Comparison of ENCODE assay signal across 9 cellular contexts in the genomic region with DNA sequence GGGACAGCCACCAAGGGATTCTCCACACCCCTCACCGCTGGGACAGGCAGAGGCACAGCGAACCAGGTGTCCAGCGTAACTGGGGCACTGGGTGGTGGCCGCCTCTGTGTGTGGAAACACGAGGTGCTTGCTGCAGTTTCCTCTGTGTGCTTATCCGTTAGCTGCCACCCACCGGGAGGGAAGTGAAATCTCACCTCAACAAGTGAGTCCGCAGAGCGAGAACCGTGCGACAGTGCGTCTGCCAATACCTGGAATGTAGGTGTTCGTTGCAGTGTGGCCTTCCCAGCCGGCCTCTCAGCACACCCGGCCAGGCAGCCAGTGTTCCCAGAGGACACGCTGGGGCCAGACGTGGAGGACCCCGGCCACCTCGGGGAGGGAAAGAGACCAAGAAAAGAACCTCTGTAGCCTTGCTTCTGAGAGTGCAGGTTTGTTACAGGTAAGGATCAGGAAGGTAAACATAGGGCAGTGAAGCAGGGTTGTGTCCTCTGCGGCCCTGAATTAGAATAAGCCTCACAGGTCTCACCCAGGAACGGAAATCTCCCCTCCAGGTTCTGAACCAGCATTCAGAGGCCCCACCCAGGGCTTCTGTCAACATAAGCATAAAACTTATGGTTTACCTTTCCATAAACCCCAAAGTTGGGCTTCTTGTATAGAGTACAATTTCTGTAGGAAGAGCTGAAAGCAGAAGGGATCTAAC. TPM values are rescaled to one million over a fixed set of nuclear protein-coding genes. Genes with fewer than 3 reads are reported as not detected.
DNase-seq lines count a peak whose midpoint lies in the region; ATAC-seq and TF ChIP-seq lines count a peak whose summit lies in the region.
"Had no signal": no experiment of that assay in that cellular context is flagged by ENCODE, and none has a peak within 500 bp of the region (broad histone marks: within the 10 kb centered on the region; RNA-seq: fewer than 3 reads in every experiment).

No MANE protein-coding gene starts in this region.

- WGBS in liver, result 30% methylated on average over 21 of the region's 21 CpGs

- TF ChIP-seq RAD21 in liver (IDR thresholded peaks at IDR 0.05), result peak in 1 of 2 donors; percentile 45

- peak overlapping the region in 2 of 3 donors; percentile 4 to 66 for H3K4me3 ChIP-seq in liver (ENCODE audit: low read depth in 1 of 3, low read length in 3 of 3)

- no peaks in the 10 kb centered on the region for H3K27me3 ChIP-seq in liver (ENCODE audit: control insufficient read depth in 4 of 4, insufficient read depth in 4 of 4, low read length in 3 of 4)

- peak overlapping the region; percentile 29 to 85 for H3K27ac Mint-ChIP-seq in stimulated activated naive CD8-positive, alpha-beta T cell treated with anti-CD3 and anti-CD28 coated beads, Interleukin-15, amount 100 ng/mL, for 72 hours

- no peaks in the 10 kb centered on the region for H3K9me3 Mint-ChIP-seq in stimulated activated naive CD8-positive, alpha-beta T cell treated with anti-CD3 and anti-CD28 coated beads, Interleukin-15, amount 100 ng/mL, for 72 hours

- DNase-seq in activated CD8-positive, alpha-beta memory T cell treated with anti-CD3 and anti-CD28 coated beads for 24 hours, result peak; percentile 63
- peak; percentile 26 to 28 for DNase-seq in stimulated activated naive CD8-positive, alpha-beta T cell treated with anti-CD3 and anti-CD28 coated beads, Interleukin-15, amount 100 ng/mL, for 72 hours
- DNase-seq in RKO (ENCODE audit: low spot score) (no peak), NCI-H2107 (lab: John Stamatoyannopoulos, UW) (no peak)

- H3K36me3 ChIP-seq in liver (ENCODE audit: control insufficient read depth in 4 of 4, insufficient read depth in 3 of 4, low read depth in 1 of 4, low read length in 3 of 4), result no peaks in the 10 kb centered on the region

- H3K9ac ChIP-seq in liver (ENCODE audit: low read depth in 1 of 2, low read length in 2 of 2), result no peak overlapping the region

- ATAC-seq in HG02973 (IDR thresholded peaks at IDR 0.05; ENCODE audit: unreplicated experiment) (peak; percentile 65), GM18519 (IDR thresholded peaks at IDR 0.05; ENCODE audit: low FRiP score, unreplicated experiment) (no peak), HG03432 (IDR thresholded peaks at IDR 0.05; ENCODE audit: unreplicated experiment) (no peak)
- peak; percentile 71 for ATAC-seq in stimulated activated naive CD8-positive, alpha-beta T cell treated with anti-CD3 and anti-CD28 coated beads, Interleukin-15, amount 100 ng/mL, for 72 hours

- no peaks in the 10 kb centered on the region for H3K9me3 ChIP-seq in liver (ENCODE audit: control insufficient read depth in 4 of 4, low read length in 3 of 4)

- H3K4me1 ChIP-seq in liver (ENCODE audit: control insufficient read depth in 4 of 4, insufficient read depth in 4 of 4, low read length in 3 of 4), result peaks cover 0 to 19% (median 8%) of the 10 kb centered on the region in 4 donors

- H3K27ac ChIP-seq in liver (ENCODE audit: low read depth in 1 of 2, low read length in 2 of 2), result no peak overlapping the region
- H3K27ac ChIP-seq: epithelial cell of prostate had no signal

- peak; percentile 5 for TF ChIP-seq CTCF in liver (IDR thresholded peaks at IDR 0.05; ENCODE audit: low read depth, low read length, missing input control)

- peaks cover 28% of the 10 kb centered on the region for H3K4me1 Mint-ChIP-seq in stimulated activated naive CD8-positive, alpha-beta T cell treated with anti-CD3 and anti-CD28 coated beads, Interleukin-15, amount 100 ng/mL, for 72 hours

- H3K27me3 Mint-ChIP-seq in stimulated activated naive CD8-positive, alpha-beta T cell treated with anti-CD3 and anti-CD28 coated beads, Interleukin-15, amount 100 ng/mL, for 72 hours, result peaks cover 8% of the 10 kb centered on the region

- H3K4me3 Mint-ChIP-seq in stimulated activated naive CD8-positive, alpha-beta T cell treated with anti-CD3 and anti-CD28 coated beads, Interleukin-15, amount 100 ng/mL, for 72 hours, result peak overlapping the region; percentile 84

TF ChIP-seq in liver, 16 proteins besides CTCF, POLR2A, EP300 and RAD21:
- TF ChIP-seq, protein P1, sequence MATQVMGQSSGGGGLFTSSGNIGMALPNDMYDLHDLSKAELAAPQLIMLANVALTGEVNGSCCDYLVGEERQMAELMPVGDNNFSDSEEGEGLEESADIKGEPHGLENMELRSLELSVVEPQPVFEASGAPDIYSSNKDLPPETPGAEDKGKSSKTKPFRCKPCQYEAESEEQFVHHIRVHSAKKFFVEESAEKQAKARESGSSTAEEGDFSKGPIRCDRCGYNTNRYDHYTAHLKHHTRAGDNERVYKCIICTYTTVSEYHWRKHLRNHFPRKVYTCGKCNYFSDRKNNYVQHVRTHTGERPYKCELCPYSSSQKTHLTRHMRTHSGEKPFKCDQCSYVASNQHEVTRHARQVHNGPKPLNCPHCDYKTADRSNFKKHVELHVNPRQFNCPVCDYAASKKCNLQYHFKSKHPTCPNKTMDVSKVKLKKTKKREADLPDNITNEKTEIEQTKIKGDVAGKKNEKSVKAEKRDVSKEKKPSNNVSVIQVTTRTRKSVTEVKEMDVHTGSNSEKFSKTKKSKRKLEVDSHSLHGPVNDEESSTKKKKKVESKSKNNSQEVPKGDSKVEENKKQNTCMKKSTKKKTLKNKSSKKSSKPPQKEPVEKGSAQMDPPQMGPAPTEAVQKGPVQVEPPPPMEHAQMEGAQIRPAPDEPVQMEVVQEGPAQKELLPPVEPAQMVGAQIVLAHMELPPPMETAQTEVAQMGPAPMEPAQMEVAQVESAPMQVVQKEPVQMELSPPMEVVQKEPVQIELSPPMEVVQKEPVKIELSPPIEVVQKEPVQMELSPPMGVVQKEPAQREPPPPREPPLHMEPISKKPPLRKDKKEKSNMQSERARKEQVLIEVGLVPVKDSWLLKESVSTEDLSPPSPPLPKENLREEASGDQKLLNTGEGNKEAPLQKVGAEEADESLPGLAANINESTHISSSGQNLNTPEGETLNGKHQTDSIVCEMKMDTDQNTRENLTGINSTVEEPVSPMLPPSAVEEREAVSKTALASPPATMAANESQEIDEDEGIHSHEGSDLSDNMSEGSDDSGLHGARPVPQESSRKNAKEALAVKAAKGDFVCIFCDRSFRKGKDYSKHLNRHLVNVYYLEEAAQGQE (IDR thresholded peaks at IDR 0.05), result no peak
- TF ChIP-seq, protein P2, sequence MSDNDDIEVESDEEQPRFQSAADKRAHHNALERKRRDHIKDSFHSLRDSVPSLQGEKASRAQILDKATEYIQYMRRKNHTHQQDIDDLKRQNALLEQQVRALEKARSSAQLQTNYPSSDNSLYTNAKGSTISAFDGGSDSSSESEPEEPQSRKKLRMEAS (IDR thresholded peaks at IDR 0.05), result no peak
- no peak for TF ChIP-seq ZBTB33 (IDR thresholded peaks at IDR 0.05)
- no peak for TF ChIP-seq HNF4A (conservative IDR thresholded peaks at IDR 0.05)
- no peak for TF ChIP-seq JUND (IDR thresholded peaks at IDR 0.05)
- no peak for TF ChIP-seq HNF4G (IDR thresholded peaks at IDR 0.05)
- TF ChIP-seq TAF1 (conservative IDR thresholded peaks at IDR 0.05), result no peak

RNA-seq across cellular contexts. Expression of gene BCL2L14, which starts 1.5 kb away (rescaled TPM):
- 1 to 10 TPM in 1 of 2 donors, under 1 TPM in 1; 0.17 to 2.5 TPM for total RNA-seq in liver
- polyA plus RNA-seq in liver, result under 1 TPM; 0.15 to 0.21 TPM

Comparison
In these comparisons a context has a peak if more than half of its experiments do, and no peak if none do; other contexts are left out.
1. ATAC-seq: peak in HG02973 (single experiment) and stimulated activated naive CD8-positive, alpha-beta T cell treated with anti-CD3 and anti-CD28 coated beads, Interleukin-15, amount 100 ng/mL, for 72 hours (single experiment); none in GM18519 (single experiment) and HG03432 (single experiment).
2. DNase-seq: peak in activated CD8-positive, alpha-beta memory T cell treated with anti-CD3 and anti-CD28 coated beads for 24 hours (single experiment) and stimulated activated naive CD8-positive, alpha-beta T cell treated with anti-CD3 and anti-CD28 coated beads, Interleukin-15, amount 100 ng/mL, for 72 hours (2 of 2); none in RKO (single experiment) and NCI-H2107 (single experiment).